Comparison of ENCODE assay signal across 9 cellular contexts in genomic region chr14:79103764-79104163, GRCh38.
"Had no signal": no experiment of that assay in that cellular context is flagged by ENCODE, and none has a peak within 500 bp of the region (broad histone marks: within the 10 kb centered on the region; RNA-seq: fewer than 3 reads in every experiment).

No MANE protein-coding gene starts in this region.

- DNase-seq: GM23248, GOT3, H7, HFFc6, IMR-90, KG1 had no signal

- H3K9ac ChIP-seq: GM23248 had no signal

- H3K27ac ChIP-seq: GM23248 had no signal

- H3K27ac Mint-ChIP-seq: HFFc6 had no signal

- H3K4me3 Mint-ChIP-seq: HFFc6 had no signal

- H3K4me3 ChIP-seq: GM23248, HAP-1, K562 had no signal

- H3K9me3 Mint-ChIP-seq: HFFc6 had no signal

- ATAC-seq: HCT116, K562 had no signal

- H3K4me1 ChIP-seq: HAP-1 had no signal

- FAIRE-seq: K562 had no signal

- H3K9me3 ChIP-seq: HAP-1 had no signal

- H3K36me3 ChIP-seq: HAP-1 had no signal

- H2AFZ ChIP-seq: GM23248 had no signal
